In the genomic region with DNA sequence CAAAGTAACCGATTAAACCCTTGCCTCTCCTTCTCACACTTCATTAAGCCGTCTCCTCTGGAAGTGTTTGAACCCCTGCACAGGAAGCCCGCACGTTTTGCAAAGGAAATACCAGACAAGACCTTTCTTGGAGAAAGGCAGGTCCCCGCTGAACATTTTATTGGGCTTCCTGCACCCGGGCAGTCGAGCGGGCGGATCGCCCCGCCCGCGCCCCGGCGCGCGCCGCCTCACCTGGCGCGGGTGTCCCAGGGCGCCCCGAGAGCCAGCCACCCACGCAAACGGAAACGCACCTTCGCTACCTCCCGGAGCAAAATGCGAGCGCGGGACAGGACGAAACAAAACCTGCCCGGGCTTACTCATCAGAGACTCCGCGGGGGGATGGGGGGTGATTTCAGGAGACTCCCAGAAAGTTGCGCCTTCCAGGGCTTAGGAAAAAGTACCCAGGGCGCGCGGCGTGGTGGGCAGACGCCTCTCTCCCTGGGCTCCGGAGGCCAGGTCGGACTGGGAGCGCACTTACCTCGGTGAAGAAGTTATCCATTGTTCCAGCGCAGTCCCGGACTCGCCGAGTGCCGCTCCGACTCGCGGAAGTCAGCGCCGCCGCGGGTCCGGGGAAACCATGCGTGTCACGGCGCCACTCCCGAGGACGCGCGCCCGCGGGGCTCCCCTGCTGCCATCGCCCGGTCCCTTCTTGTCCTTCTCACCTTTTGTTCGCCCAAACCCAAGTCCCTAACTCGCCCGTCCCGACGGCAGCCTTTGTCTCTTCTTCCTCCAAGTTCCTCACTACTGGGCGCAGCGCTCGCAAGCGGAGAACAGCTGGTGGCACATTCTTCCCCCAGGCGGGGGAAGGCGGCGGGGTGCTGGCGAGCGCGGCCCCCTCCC, we compare ENCODE assay signal across 8 cellular contexts.
DNase-seq lines count a peak whose midpoint lies in the region; ATAC-seq and TF ChIP-seq lines count a peak whose summit lies in the region.

No MANE protein-coding gene starts in this region.

- DNase-seq in activated CD4-positive, alpha-beta T cell treated with anti-CD3 and anti-CD28 coated beads for 48 hours: peak; percentile 48
- DNase-seq in activated CD4-positive, alpha-beta T cell treated with anti-CD3 and anti-CD28 coated beads for 1 hour: no peak
- peak; percentile 66 for DNase-seq in NCI-H510A treated with DMSO at 0.1 percent for 48 hours (lab: John Stamatoyannopoulos, UW)
- peak; percentile 47 for DNase-seq in hepatic stellate cell (ENCODE audit: low spot score)
- no peak for DNase-seq in retinal pigment epithelial cell (ENCODE audit: low read depth)
- DNase-seq in NCI-H2196 (lab: John Stamatoyannopoulos, UW; ENCODE audit: unreplicated experiment): no peak

- H3K4me3 ChIP-seq in retinal pigment epithelial cell (ENCODE audit: low read length): peak overlapping the region; percentile 90

- ATAC-seq in HG02852 (IDR thresholded peaks at IDR 0.05; ENCODE audit: unreplicated experiment): peak; percentile 49

- peak overlapping the region; percentile 79 for H3K4me3 Mint-ChIP-seq in activated naive CD8-positive, alpha-beta T cell

- no peaks in the 10 kb centered on the region for H3K36me3 Mint-ChIP-seq in activated naive CD8-positive, alpha-beta T cell

- no peak for TF ChIP-seq CTCF in retinal pigment epithelial cell (conservative IDR thresholded peaks at IDR 0.05; ENCODE audit: low read depth, low read length)

- H3K27me3 Mint-ChIP-seq in activated naive CD8-positive, alpha-beta T cell: peaks cover 62% of the 10 kb centered on the region

- H3K9me3 Mint-ChIP-seq in activated naive CD8-positive, alpha-beta T cell (ENCODE audit: low read depth): no peaks in the 10 kb centered on the region

- H3K4me1 Mint-ChIP-seq in activated naive CD8-positive, alpha-beta T cell (ENCODE audit: low read depth): peaks cover 14% of the 10 kb centered on the region

- no peak overlapping the region for H3K27ac Mint-ChIP-seq in activated naive CD8-positive, alpha-beta T cell

Comparison
In these comparisons a context has a peak if more than half of its experiments do, and no peak if none do; other contexts are left out.
1. DNase-seq: peak in activated CD4-positive, alpha-beta T cell treated with anti-CD3 and anti-CD28 coated beads for 48 hours (single experiment), NCI-H510A treated with DMSO at 0.1 percent for 48 hours (single experiment) and hepatic stellate cell (single experiment); none in activated CD4-positive, alpha-beta T cell treated with anti-CD3 and anti-CD28 coated beads for 1 hour (single experiment), retinal pigment epithelial cell (single experiment) and NCI-H2196 (single experiment).